Comparison of ENCODE assay signal across 24 cellular contexts in genomic region chr11:2746401-2747230, GRCh38. TPM values are rescaled to one million over a fixed set of nuclear protein-coding genes. Genes with fewer than 3 reads are reported as not detected.
DNase-seq lines count a peak whose midpoint lies in the region; ATAC-seq and TF ChIP-seq lines count a peak whose summit lies in the region.
"Had no signal": no experiment of that assay in that cellular context is flagged by ENCODE, and none has a peak within 500 bp of the region (broad histone marks: within the 10 kb centered on the region; RNA-seq: fewer than 3 reads in every experiment).

No MANE protein-coding gene starts in this region.

- CTCF ChIA-PET in activated CD4-positive, alpha-beta T cell treated with anti-CD3 and anti-CD28 coated beads, Interleukin-2, amount 10 ng/mL, durations not matched to agents 7 days and 5 days (lab: Charles Lee), result no interaction called here

- H3K36me3 ChIP-seq in lower lobe of right lung (no peaks in the 10 kb centered on the region), spleen (no peaks in the 10 kb centered on the region)
- H3K36me3 ChIP-seq: esophagus squamous epithelium, Peyer's patch, SJCRH30 had no signal

- H3K4me3 ChIP-seq in lower lobe of right lung (no peak overlapping the region), spleen (no peak overlapping the region)
- H3K4me3 ChIP-seq: esophagus squamous epithelium, Peyer's patch, psoas muscle, SJCRH30, smooth muscle cell had no signal

- ATAC-seq in SK-N-SH treated with all-trans-retinoic acid at 6 μM for 48 hours, result no peak
- no peak for ATAC-seq in lower lobe of right lung
- ATAC-seq in effector memory CD8-positive, alpha-beta T cell (replicated peaks), result no peak
- ATAC-seq: activated CD4-positive, CD25-positive, alpha-beta regulatory T cell treated with anti-CD3 and anti-CD28 coated beads, Interleukin-2, amount 50 U/mL, for 24 hours; activated T-helper 17 cell treated with anti-CD3 and anti-CD28 coated beads, Interleukin-2, amount 50 U/mL, for 72 hours; psoas muscle had no signal

- no peaks in the 10 kb centered on the region for H3K9me3 Mint-ChIP-seq in activated CD4-positive, alpha-beta T cell treated with anti-CD3 and anti-CD28 coated beads, Interleukin-2, amount 10 ng/mL, durations not matched to agents 7 days and 5 days
- no peaks in the 10 kb centered on the region for H3K9me3 Mint-ChIP-seq in effector memory CD8-positive, alpha-beta T cell
- H3K9me3 Mint-ChIP-seq: activated CD4-positive, alpha-beta memory T cell treated with anti-CD3 and anti-CD28 coated beads, Interleukin-2, amount 10 ng/mL, durations not matched to agents 7 days and 5 days; activated naive CD8-positive, alpha-beta T cell treated with anti-CD3 and anti-CD28 coated beads, Interleukin-2, amount 10 ng/mL, durations not matched to agents 7 days and 5 days; activated T-helper 17 cell treated with anti-CD3 and anti-CD28 coated beads, Interleukin-2, amount 50 U/mL, for 72 hours; CD4-positive, alpha-beta memory T cell had no signal

- DNase-seq in DMS 273 (lab: John Stamatoyannopoulos, UW; ENCODE audit: unreplicated experiment), result peak; percentile 8
- DNase-seq in DMS 273 treated with DMSO at 0.1 percent for 48 hours (lab: John Stamatoyannopoulos, UW), result no peak
- DNase-seq in lower lobe of right lung, result peak; percentile 29
- peak; percentile 51 for DNase-seq in spleen
- no peak for DNase-seq in activated CD4-positive, alpha-beta T cell treated with anti-CD3 and anti-CD28 coated beads, Interleukin-2, amount 10 ng/mL, durations not matched to agents 7 days and 5 days
- no peak for DNase-seq in effector memory CD8-positive, alpha-beta T cell
- no peak for DNase-seq in DMS79 (lab: John Stamatoyannopoulos, UW)
- DNase-seq: activated CD4-positive, alpha-beta memory T cell treated with anti-CD3 and anti-CD28 coated beads, Interleukin-2, amount 10 ng/mL, durations not matched to agents 7 days and 5 days; activated naive CD8-positive, alpha-beta T cell treated with anti-CD3 and anti-CD28 coated beads, Interleukin-2, amount 10 ng/mL, durations not matched to agents 7 days and 5 days; CD4-positive, alpha-beta memory T cell; DMS153; esophagus squamous epithelium; foreskin melanocyte; NCI-H1092 treated with DMSO at 0.1 percent for 48 hours; NCI-H187; Peyer's patch; SJCRH30; T-helper 1 cell had no signal

- TF ChIP-seq CTCF in lower lobe of right lung (IDR thresholded peaks at IDR 0.05) (no peak), spleen (IDR thresholded peaks at IDR 0.05 in 8 of 11, conservative IDR thresholded peaks at IDR 0.05 in 3 of 11) (no peak)

- H3K27me3 ChIP-seq in lower lobe of right lung (ENCODE audit: low read depth), result no peaks in the 10 kb centered on the region
- H3K27me3 ChIP-seq in spleen (replicated peaks in 1 of 7), result no peaks in the 10 kb centered on the region
- H3K27me3 ChIP-seq: esophagus squamous epithelium, Peyer's patch had no signal

- H3K4me1 Mint-ChIP-seq in activated CD4-positive, alpha-beta T cell treated with anti-CD3 and anti-CD28 coated beads, Interleukin-2, amount 10 ng/mL, durations not matched to agents 7 days and 5 days, result no peaks in the 10 kb centered on the region
- H3K4me1 Mint-ChIP-seq in effector memory CD8-positive, alpha-beta T cell (ENCODE audit: low read depth in 2 of 2), result no peaks in the 10 kb centered on the region
- H3K4me1 Mint-ChIP-seq: activated CD4-positive, alpha-beta memory T cell treated with anti-CD3 and anti-CD28 coated beads, Interleukin-2, amount 10 ng/mL, durations not matched to agents 7 days and 5 days; activated naive CD8-positive, alpha-beta T cell treated with anti-CD3 and anti-CD28 coated beads, Interleukin-2, amount 10 ng/mL, durations not matched to agents 7 days and 5 days; activated T-helper 17 cell treated with anti-CD3 and anti-CD28 coated beads, Interleukin-2, amount 50 U/mL, for 72 hours; CD4-positive, alpha-beta memory T cell had no signal

- no peak for TF ChIP-seq POLR2A in spleen (IDR thresholded peaks at IDR 0.05)

- no peaks in the 10 kb centered on the region for H3K4me1 ChIP-seq in lower lobe of right lung
- peaks cover 0 to 6% (median 0%) of the 10 kb centered on the region in 6 donors for H3K4me1 ChIP-seq in spleen
- H3K4me1 ChIP-seq: Peyer's patch, psoas muscle had no signal

- H3K27ac ChIP-seq in lower lobe of right lung (no peak overlapping the region), spleen (no peak overlapping the region)
- H3K27ac ChIP-seq: 22Rv1, esophagus squamous epithelium, Peyer's patch, psoas muscle, SJCRH30 had no signal

- intact Hi-C loops in lower lobe of right lung (cut with DNase I) (no loop called here), spleen (cut with DNase I; ENCODE audit: low total_unique reads) (no loop called here)

- no peaks in the 10 kb centered on the region for H3K27me3 Mint-ChIP-seq in activated CD4-positive, alpha-beta T cell treated with anti-CD3 and anti-CD28 coated beads, Interleukin-2, amount 10 ng/mL, durations not matched to agents 7 days and 5 days
- H3K27me3 Mint-ChIP-seq in effector memory CD8-positive, alpha-beta T cell, result peaks cover 10 to 30% of the 10 kb centered on the region in 2 donors
- H3K27me3 Mint-ChIP-seq: activated CD4-positive, alpha-beta memory T cell treated with anti-CD3 and anti-CD28 coated beads, Interleukin-2, amount 10 ng/mL, durations not matched to agents 7 days and 5 days; activated naive CD8-positive, alpha-beta T cell treated with anti-CD3 and anti-CD28 coated beads, Interleukin-2, amount 10 ng/mL, durations not matched to agents 7 days and 5 days; activated T-helper 17 cell treated with anti-CD3 and anti-CD28 coated beads, Interleukin-2, amount 50 U/mL, for 72 hours; CD4-positive, alpha-beta memory T cell had no signal

- H3K4me3 Mint-ChIP-seq in activated CD4-positive, alpha-beta T cell treated with anti-CD3 and anti-CD28 coated beads, Interleukin-2, amount 10 ng/mL, durations not matched to agents 7 days and 5 days, result no peak overlapping the region
- H3K4me3 Mint-ChIP-seq in effector memory CD8-positive, alpha-beta T cell, result no peak overlapping the region
- H3K4me3 Mint-ChIP-seq: activated CD4-positive, alpha-beta memory T cell treated with anti-CD3 and anti-CD28 coated beads, Interleukin-2, amount 10 ng/mL, durations not matched to agents 7 days and 5 days; activated naive CD8-positive, alpha-beta T cell treated with anti-CD3 and anti-CD28 coated beads, Interleukin-2, amount 10 ng/mL, durations not matched to agents 7 days and 5 days; activated T-helper 17 cell treated with anti-CD3 and anti-CD28 coated beads, Interleukin-2, amount 50 U/mL, for 72 hours; CD4-positive, alpha-beta memory T cell had no signal

- POLR2A ChIA-PET in activated CD4-positive, alpha-beta T cell treated with anti-CD3 and anti-CD28 coated beads, Interleukin-2, amount 10 ng/mL, durations not matched to agents 7 days and 5 days (lab: Charles Lee), result no interaction called here

- H3K9me3 ChIP-seq in lower lobe of right lung (no peaks in the 10 kb centered on the region), spleen (no peaks in the 10 kb centered on the region)
- H3K9me3 ChIP-seq: esophagus squamous epithelium, Peyer's patch, psoas muscle, SJCRH30 had no signal

- 87 to 91% (median 90%) methylated on average over 24 of the region's 24 CpGs for WGBS in spleen, 5 donors

- no peak overlapping the region for H3K27ac Mint-ChIP-seq in activated CD4-positive, alpha-beta T cell treated with anti-CD3 and anti-CD28 coated beads, Interleukin-2, amount 10 ng/mL, durations not matched to agents 7 days and 5 days
- H3K27ac Mint-ChIP-seq in effector memory CD8-positive, alpha-beta T cell, result no peak overlapping the region
- H3K27ac Mint-ChIP-seq: activated CD4-positive, alpha-beta memory T cell treated with anti-CD3 and anti-CD28 coated beads, Interleukin-2, amount 10 ng/mL, durations not matched to agents 7 days and 5 days; activated naive CD8-positive, alpha-beta T cell treated with anti-CD3 and anti-CD28 coated beads, Interleukin-2, amount 10 ng/mL, durations not matched to agents 7 days and 5 days; activated T-helper 17 cell treated with anti-CD3 and anti-CD28 coated beads, Interleukin-2, amount 50 U/mL, for 72 hours; CD4-positive, alpha-beta memory T cell had no signal

- no peaks in the 10 kb centered on the region for H3K36me3 Mint-ChIP-seq in activated CD4-positive, alpha-beta T cell treated with anti-CD3 and anti-CD28 coated beads, Interleukin-2, amount 10 ng/mL, durations not matched to agents 7 days and 5 days (ENCODE audit: low read depth)
- H3K36me3 Mint-ChIP-seq in effector memory CD8-positive, alpha-beta T cell (ENCODE audit: insufficient read depth), result peaks cover 3% of the 10 kb centered on the region
- H3K36me3 Mint-ChIP-seq: activated naive CD8-positive, alpha-beta T cell treated with anti-CD3 and anti-CD28 coated beads, Interleukin-2, amount 10 ng/mL, durations not matched to agents 7 days and 5 days had no signal

TF ChIP-seq in SK-N-SH treated with all-trans-retinoic acid at 6 μM for 48 hours, 23 proteins besides CTCF, POLR2A, EP300 and RAD21 (continues in another document):
- TF ChIP-seq PPARA (CRISPR knock-in tag; IDR thresholded peaks at IDR 0.05; ENCODE audit: borderline replicate concordance) (no peak), PATZ1 (CRISPR knock-in tag; IDR thresholded peaks at IDR 0.05; ENCODE audit: borderline replicate concordance) (no peak), OSR1 (CRISPR knock-in tag; IDR thresholded peaks at IDR 0.05) (no peak), ZNF70 (CRISPR knock-in tag; IDR thresholded peaks at IDR 0.05) (no peak), ZFP3 (CRISPR knock-in tag; IDR thresholded peaks at IDR 0.05) (no peak), BACH2 (CRISPR knock-in tag; IDR thresholded peaks at IDR 0.05; ENCODE audit: borderline replicate concordance) (no peak), TCF4 (CRISPR knock-in tag; IDR thresholded peaks at IDR 0.05; ENCODE audit: borderline replicate concordance) (0 out of 2 replicates have a peak, but pooled peaks have one; percentile 13)

RNA-seq across cellular contexts. Expression of gene KCNQ1OT1, which starts 46.8 kb away (rescaled TPM):
- total RNA-seq in lower lobe of right lung (1.6 TPM), spleen (1 to 10 TPM in 6 of 7 donors, under 1 TPM in 1; 0.87 to 3.1 (median 2.1) TPM)
- under 1 TPM; 0.02 to 0.16 (median 0.02) TPM for polyA plus RNA-seq in spleen
- total RNA-seq in activated CD4-positive, alpha-beta T cell treated with anti-CD3 and anti-CD28 coated beads, Interleukin-2, amount 10 ng/mL, durations not matched to agents 7 days and 5 days, result under 1 TPM; 0.19 to 0.22 TPM

Comparison
In these comparisons a context has a peak if more than half of its experiments do, and no peak if none do; other contexts are left out.
1. DNase-seq: peak in DMS 273 (single experiment), lower lobe of right lung (single experiment) and spleen (single experiment); none in DMS 273 treated with DMSO at 0.1 percent for 48 hours (single experiment), activated CD4-positive, alpha-beta T cell treated with anti-CD3 and anti-CD28 coated beads, Interleukin-2, amount 10 ng/mL, durations not matched to agents 7 days and 5 days (single experiment), effector memory CD8-positive, alpha-beta T cell (0 of 3) and DMS79 (single experiment).